In the genomic region with DNA sequence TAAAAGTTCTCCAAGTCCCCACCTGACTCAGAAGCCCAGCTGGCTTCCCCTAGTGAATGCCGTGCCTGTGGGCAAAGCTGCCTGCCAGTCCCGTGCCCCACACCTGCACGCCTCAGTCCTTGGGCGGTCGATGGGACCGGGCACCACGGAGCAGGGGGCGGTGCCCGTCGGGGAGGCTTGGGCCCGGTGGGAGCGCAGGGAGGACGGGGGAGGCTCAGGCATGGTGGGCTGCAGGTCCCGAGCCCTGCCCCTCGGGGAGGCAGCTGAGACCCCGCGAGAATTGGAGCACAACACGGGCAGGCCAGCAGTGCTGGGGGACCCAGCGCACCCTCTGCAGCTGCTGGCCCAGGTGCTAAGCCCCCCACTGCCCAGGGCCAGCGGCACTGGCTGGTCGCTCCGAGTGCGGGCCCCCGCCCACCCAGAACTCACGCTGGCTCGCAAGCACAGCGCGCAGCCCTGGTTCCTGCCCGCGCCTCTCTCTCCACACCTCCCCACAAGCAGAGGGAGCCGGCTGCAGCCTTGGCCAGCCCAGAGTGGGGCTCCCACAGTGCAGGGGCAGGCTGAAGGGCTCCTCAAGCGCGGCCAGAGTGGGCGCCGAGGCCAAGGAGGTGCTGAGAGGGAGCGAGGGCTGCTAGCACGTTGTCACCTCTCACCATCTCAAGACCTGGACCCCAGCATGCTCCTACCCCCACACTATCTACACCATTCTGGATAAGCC, we compare ENCODE assay signal across 21 cellular contexts.
"Had no signal": no experiment of that assay in that cellular context is flagged by ENCODE, and none has a peak within 500 bp of the region (broad histone marks: within the 10 kb centered on the region; RNA-seq: fewer than 3 reads in every experiment).

No MANE protein-coding gene starts in this region.

- ATAC-seq: K562, SK-N-SH treated with all-trans-retinoic acid at 6 μM for 48 hours had no signal

- H3K4me1 ChIP-seq: SJCRH30 had no signal

- H3K4me3 ChIP-seq: K562, SJCRH30 had no signal

- H3K36me3 Mint-ChIP-seq: IgD-negative memory B cell had no signal

- H3K27ac Mint-ChIP-seq: IgD-negative memory B cell had no signal

- H3K27me3 Mint-ChIP-seq: IgD-negative memory B cell had no signal

- DNase-seq: Kasumi-1, MM.1S, NCI-H1092 treated with DMSO at 0.1 percent for 48 hours, NCI-H1436, NCI-H187, NCI-H2029, NCI-H2081 treated with DMSO at 0.1 percent for 48 hours, NCI-H2171, NCI-H226, NCI-H446, NCI-H510A, NCI-H524 treated with DMSO at 0.1 percent for 48 hours, NCI-H69, NCI-H774, RPMI8226, SHP77 treated with DMSO at 0.1 percent for 48 hours, SJCRH30 had no signal

- H3K27me3 ChIP-seq: SJCRH30 had no signal

- H3K27ac ChIP-seq: KMS-11, SJCRH30 had no signal

- H3K9me3 ChIP-seq: SJCRH30 had no signal
